Comparison of ENCODE assay signal across 22 cellular contexts in genomic region chr3:155608237-155608636, GRCh38.
"Had no signal": no experiment of that assay in that cellular context is flagged by ENCODE, and none has a peak within 500 bp of the region (broad histone marks: within the 10 kb centered on the region; RNA-seq: fewer than 3 reads in every experiment).

No MANE protein-coding gene starts in this region.

- H2AFZ ChIP-seq: parathyroid adenoma had no signal

- H3K36me3 ChIP-seq: esophagus muscularis mucosa, gastrocnemius medialis, heart right ventricle, sigmoid colon, tibial nerve had no signal

- ATAC-seq: gastrocnemius medialis; heart right ventricle; left colon; left ventricle myocardium superior; naive thymus-derived CD8-positive, alpha-beta T cell; stimulated activated naive B cell treated with anti-CD40 and anti-IgM and Interleukin-4, amounts not matched to agents 10 μg/mL and 1 μg/mL and 100 μg/mL, for 72 hours; stimulated activated naive CD8-positive, alpha-beta T cell treated with anti-CD3 and anti-CD28 coated beads, Interleukin-15, amount 100 ng/mL, for 72 hours had no signal

- H3K9me3 ChIP-seq: gastrocnemius medialis, testis had no signal

- H3K27ac ChIP-seq: dorsolateral prefrontal cortex, epithelial cell of prostate, esophagus muscularis mucosa, gastrocnemius medialis, heart right ventricle, parathyroid adenoma, sigmoid colon, skin epidermis, testis, tibial nerve had no signal

- H3K9ac ChIP-seq: parathyroid adenoma had no signal

- H3K4me3 ChIP-seq: dorsolateral prefrontal cortex, esophagus muscularis mucosa, gastrocnemius medialis, heart right ventricle, lung, sigmoid colon, skin epidermis, testis, tibial nerve had no signal

- H3K4me3 Mint-ChIP-seq: central memory CD8-positive, alpha-beta T cell; immature natural killer cell; naive thymus-derived CD8-positive, alpha-beta T cell; stimulated activated naive B cell treated with anti-CD40 and anti-IgM and Interleukin-4, amounts not matched to agents 10 μg/mL and 1 μg/mL and 100 μg/mL, for 72 hours; stimulated activated naive CD8-positive, alpha-beta T cell treated with anti-CD3 and anti-CD28 coated beads, Interleukin-15, amount 100 ng/mL, for 72 hours had no signal

- DNase-seq: cortex of kidney; dorsolateral prefrontal cortex; effector memory CD4-positive, alpha-beta T cell; gastrocnemius medialis; heart right ventricle; immature natural killer cell; left colon; left ventricle myocardium superior; naive thymus-derived CD8-positive, alpha-beta T cell; sigmoid colon; stimulated activated CD4-positive, alpha-beta T cell treated with anti-CD3 and anti-CD28 coated beads, Interleukin-2, amount 100 ng/mL, for 24 hours; stimulated activated CD4-positive, alpha-beta T cell treated with anti-CD3 and anti-CD28 coated beads, Interleukin-4, amount 100 ng/mL, for 4 hours; stimulated activated naive B cell treated with anti-CD40 and anti-IgM and Interleukin-4, amounts not matched to agents 10 μg/mL and 1 μg/mL and 100 μg/mL, for 72 hours; stimulated activated naive CD8-positive, alpha-beta T cell treated with anti-CD3 and anti-CD28 coated beads, Interleukin-15, amount 100 ng/mL, for 72 hours; testis had no signal

- H3K79me2 ChIP-seq: parathyroid adenoma had no signal

- H3K4me1 Mint-ChIP-seq: central memory CD8-positive, alpha-beta T cell; naive thymus-derived CD8-positive, alpha-beta T cell; stimulated activated naive B cell treated with anti-CD40 and anti-IgM and Interleukin-4, amounts not matched to agents 10 μg/mL and 1 μg/mL and 100 μg/mL, for 72 hours; stimulated activated naive CD8-positive, alpha-beta T cell treated with anti-CD3 and anti-CD28 coated beads, Interleukin-15, amount 100 ng/mL, for 72 hours had no signal

- H3K4me1 ChIP-seq: esophagus muscularis mucosa, gastrocnemius medialis, heart right ventricle, parathyroid adenoma, sigmoid colon, testis had no signal

- H3K36me3 Mint-ChIP-seq: immature natural killer cell had no signal

- H3K27me3 Mint-ChIP-seq: stimulated activated naive B cell treated with anti-CD40 and anti-IgM and Interleukin-4, amounts not matched to agents 10 μg/mL and 1 μg/mL and 100 μg/mL, for 72 hours; stimulated activated naive CD8-positive, alpha-beta T cell treated with anti-CD3 and anti-CD28 coated beads, Interleukin-15, amount 100 ng/mL, for 72 hours had no signal

- H3K27me3 ChIP-seq: dorsolateral prefrontal cortex, esophagus muscularis mucosa, gastrocnemius medialis, sigmoid colon, testis, tibial nerve had no signal

- H3K27ac Mint-ChIP-seq: immature natural killer cell; naive thymus-derived CD8-positive, alpha-beta T cell; stimulated activated naive B cell treated with anti-CD40 and anti-IgM and Interleukin-4, amounts not matched to agents 10 μg/mL and 1 μg/mL and 100 μg/mL, for 72 hours; stimulated activated naive CD8-positive, alpha-beta T cell treated with anti-CD3 and anti-CD28 coated beads, Interleukin-15, amount 100 ng/mL, for 72 hours had no signal
